Comparison of ENCODE assay signal across 30 cellular contexts in genomic region chr3:171388537-171388936, GRCh38.
DNase-seq lines count a peak whose midpoint lies in the region; ATAC-seq, FAIRE-seq and TF ChIP-seq lines count a peak whose summit lies in the region.
"Had no signal": no experiment of that assay in that cellular context is flagged by ENCODE, and none has a peak within 500 bp of the region (broad histone marks: within the 10 kb centered on the region; RNA-seq: fewer than 3 reads in every experiment).

No MANE protein-coding gene starts in this region.

- no peaks in the 10 kb centered on the region for H3K27me3 Mint-ChIP-seq in activated naive CD4-positive, alpha-beta T cell treated with anti-CD3 and anti-CD28 coated beads, Interleukin-2, amount 10 ng/mL, durations not matched to agents 7 days and 5 days
- H3K27me3 Mint-ChIP-seq: activated CD4-positive, alpha-beta memory T cell treated with anti-CD3 and anti-CD28 coated beads for 36 hours; CD8-positive, alpha-beta memory T cell had no signal

- H3K36me3 Mint-ChIP-seq in activated naive CD4-positive, alpha-beta T cell treated with anti-CD3 and anti-CD28 coated beads, Interleukin-2, amount 10 ng/mL, durations not matched to agents 7 days and 5 days: peaks cover 20% of the 10 kb centered on the region

- no peak overlapping the region for H2AFZ ChIP-seq in K562 (ENCODE audit: low read depth, low read length)
- H2AFZ ChIP-seq: hepatocyte had no signal

- intact Hi-C loops in K562 (cut with micrococcal nuclease) (no loop called here), upper lobe of right lung (cut with DNase I) (no loop called here)

- no peak for TF ChIP-seq POLR2A in K562 (conservative IDR thresholded peaks at IDR 0.05)

- peaks cover 18% of the 10 kb centered on the region for H3K9me3 Mint-ChIP-seq in activated naive CD4-positive, alpha-beta T cell treated with anti-CD3 and anti-CD28 coated beads, Interleukin-2, amount 10 ng/mL, durations not matched to agents 7 days and 5 days
- H3K9me3 Mint-ChIP-seq: nephron had no signal

- no peak for DNase-seq in activated naive CD4-positive, alpha-beta T cell treated with anti-CD3 and anti-CD28 coated beads, Interleukin-2, amount 10 ng/mL, durations not matched to agents 7 days and 5 days
- no peak for DNase-seq in activated naive CD4-positive, alpha-beta T cell treated with anti-CD3 and anti-CD28 coated beads, Interleukin-2, amount 50 U/mL, for 16 hours
- DNase-seq in KBM-7 (peak; percentile 18), K562 (ENCODE audit: extremely low read depth in 1 of 4, low spot score in 3 of 4) (no peak), upper lobe of right lung (no peak), NCI-H2029 treated with DMSO at 0.1 percent for 48 hours (lab: John Stamatoyannopoulos, UW) (no peak), iPS-NIHi11 (ENCODE audit: low spot score) (no peak)
- DNase-seq: activated CD4-positive, alpha-beta memory T cell treated with anti-CD3 and anti-CD28 coated beads for 36 hours; activated CD4-positive, alpha-beta T cell treated with anti-CD3 and anti-CD28 coated beads for 1 hour; activated CD8-positive, alpha-beta memory T cell treated with anti-CD3 and anti-CD28 coated beads, Interleukin-2, amount 50 U/mL, for 4 hours; activated naive CD4-positive, alpha-beta T cell treated with Interleukin-2 at 50 U/mL for 16 hours; AML-193; amniotic stem cell; CD8-positive, alpha-beta memory T cell; left cardiac atrium; NCI-H1694; NCI-H2171 treated with DMSO at 0.1 percent for 48 hours; NCI-H510A treated with DMSO at 0.1 percent for 48 hours; NK-92 treated with Interleukin-12 subunit alpha and Interleukin-12 subunit beta, amount 100 ng/mL, for 24 hours; Right ventricle myocardium superior; stimulated activated naive B cell treated with anti-CD40 and anti-IgM and Interleukin-4, amounts not matched to agents 10 μg/mL and 1 μg/mL and 100 μg/mL, for 72 hours; substantia nigra; T-helper 2 cell; upper lobe of left lung had no signal

- peaks cover 10% of the 10 kb centered on the region for H3K4me1 Mint-ChIP-seq in activated naive CD4-positive, alpha-beta T cell treated with anti-CD3 and anti-CD28 coated beads, Interleukin-2, amount 10 ng/mL, durations not matched to agents 7 days and 5 days

- BruUV-seq in K562 (replicated peaks; lab: Mats Ljungman, UMichigan): no TSS peak

- WGBS in K562 (ENCODE audit: insufficient coverage, low coverage, missing lambda C conversion rate): 7% methylated on average over 1 of the region's 1 CpG

- no peak overlapping the region for H3K27ac ChIP-seq in K562 (ENCODE audit: extremely low read depth, low read depth, low read length)
- no peak overlapping the region for H3K27ac ChIP-seq in upper lobe of right lung
- H3K27ac ChIP-seq: A549, epithelial cell of prostate, hepatocyte, upper lobe of left lung had no signal

- POLR2A ChIA-PET in K562 (lab: Yijun Ruan, JAX): interaction anchor here (0.6 to 1.5 kb wide), 3 partner anchors 10 to 24 kb away, joined by 3 to 4 read pairs (median 3); no protein-coding TSS in a partner anchor

- H3K4me3 ChIP-seq in K562 (no peak overlapping the region), upper lobe of right lung (no peak overlapping the region)
- H3K4me3 ChIP-seq: A549, hepatocyte, upper lobe of left lung had no signal

- TF ChIP-seq CTCF in K562 (IDR thresholded peaks at IDR 0.05 in 2 of 3, conservative IDR thresholded peaks at IDR 0.05 in 1 of 3; ENCODE audit: insufficient read depth in 2 of 3, low read depth in 1 of 3, low read length in 3 of 3) (no peak), upper lobe of right lung (IDR thresholded peaks at IDR 0.05) (no peak)

- H3K27me3 ChIP-seq in K562 (ENCODE audit: control insufficient read depth in 2 of 2, insufficient read depth in 2 of 2, low read length in 2 of 2): no peaks in the 10 kb centered on the region
- H3K27me3 ChIP-seq in upper lobe of right lung: no peaks in the 10 kb centered on the region
- H3K27me3 ChIP-seq: hepatocyte, upper lobe of left lung had no signal

- no peak for TF ChIP-seq EP300 in K562 (IDR thresholded peaks at IDR 0.05; ENCODE audit: low read length)

- no peak overlapping the region for H3K9ac ChIP-seq in K562 (ENCODE audit: insufficient read depth in 1 of 2, low read depth in 2 of 2, low read length in 2 of 2)

- ATAC-seq in K562 (no peak; the same call in 2 of the 3 replicates), upper lobe of right lung (peak; percentile 34), GM21529 (IDR thresholded peaks at IDR 0.05; ENCODE audit: unreplicated experiment) (no peak)
- ATAC-seq: A549; left cardiac atrium; stimulated activated naive B cell treated with anti-CD40 and anti-IgM and Interleukin-4, amounts not matched to agents 10 μg/mL and 1 μg/mL and 100 μg/mL, for 72 hours had no signal

- CTCF ChIA-PET in activated naive CD4-positive, alpha-beta T cell treated with anti-CD3 and anti-CD28 coated beads, Interleukin-2, amount 10 ng/mL, durations not matched to agents 7 days and 5 days (lab: Charles Lee): no interaction called here
- CTCF ChIA-PET in K562 (lab: Yijun Ruan, JAX; ENCODE audit: low intra/inter-chr PET ratio): no interaction called here

- H3K4me2 ChIP-seq in K562 (ENCODE audit: insufficient read depth, low read length): no peak overlapping the region
- H3K4me2 ChIP-seq: A549, hepatocyte had no signal

- FAIRE-seq in K562 (lab: Jason Lieb, UNC): peak; percentile 49
- FAIRE-seq: A549, GM12892 had no signal

- peaks cover 3% of the 10 kb centered on the region; the same call in 1 of the 2 replicates for H4K20me1 ChIP-seq in K562 (replicated peaks; ENCODE audit: control insufficient read depth, insufficient read depth, low read length)

- no peaks in the 10 kb centered on the region; a peak in 2 of 5 replicates for H3K4me1 ChIP-seq in K562 (replicated peaks in 1 of 2; ENCODE audit: control insufficient read depth in 2 of 2, insufficient read depth in 2 of 2, low read length in 2 of 2)
- H3K4me1 ChIP-seq in upper lobe of right lung: peaks cover 4% of the 10 kb centered on the region
- H3K4me1 ChIP-seq: A549 had no signal

- no peak for TF ChIP-seq RAD21 in K562 (CRISPR knock-in tag; conservative IDR thresholded peaks at IDR 0.05 in 1 of 2, IDR thresholded peaks at IDR 0.05 in 1 of 2)

- in situ Hi-C loops in KBM-7 (cut with MboI; ENCODE audit: low pct_unique_long_range_greater_than_20kb, low sequenced_read_pairs): no loop called here
- in situ Hi-C loops in K562 (cut with MboI): no loop called here

- H3K9me1 ChIP-seq in K562 (ENCODE audit: control insufficient read depth, insufficient read depth, low read length): no peaks in the 10 kb centered on the region

- H3K36me3 ChIP-seq in K562 (ENCODE audit: control insufficient read depth, insufficient read depth, low read length) (no peaks in the 10 kb centered on the region; the same call in 2 of the 3 replicates), upper lobe of right lung (no peaks in the 10 kb centered on the region)
- H3K36me3 ChIP-seq: upper lobe of left lung had no signal

- no peak overlapping the region for H3K4me3 Mint-ChIP-seq in activated naive CD4-positive, alpha-beta T cell treated with anti-CD3 and anti-CD28 coated beads, Interleukin-2, amount 10 ng/mL, durations not matched to agents 7 days and 5 days
- H3K4me3 Mint-ChIP-seq: activated CD4-positive, alpha-beta memory T cell treated with anti-CD3 and anti-CD28 coated beads for 36 hours; nephron; stimulated activated naive B cell treated with anti-CD40 and anti-IgM and Interleukin-4, amounts not matched to agents 10 μg/mL and 1 μg/mL and 100 μg/mL, for 72 hours had no signal

- H3K27ac Mint-ChIP-seq in activated naive CD4-positive, alpha-beta T cell treated with anti-CD3 and anti-CD28 coated beads, Interleukin-2, amount 10 ng/mL, durations not matched to agents 7 days and 5 days: peak overlapping the region; percentile 40
- H3K27ac Mint-ChIP-seq: activated CD4-positive, alpha-beta memory T cell treated with anti-CD3 and anti-CD28 coated beads for 36 hours; stimulated activated naive B cell treated with anti-CD40 and anti-IgM and Interleukin-4, amounts not matched to agents 10 μg/mL and 1 μg/mL and 100 μg/mL, for 72 hours had no signal

- H3K79me2 ChIP-seq in K562 (ENCODE audit: control insufficient read depth, insufficient read depth, low read length): peaks cover 35% of the 10 kb centered on the region

- H3K9me3 ChIP-seq in K562 (replicated peaks; ENCODE audit: control insufficient read depth, insufficient read depth, low read depth, low read length) (0 out of 2 replicates have a peak, but pooled peaks cover 1% of the 10 kb centered on the region), upper lobe of right lung (no peaks in the 10 kb centered on the region)
- H3K9me3 ChIP-seq: A549, upper lobe of left lung had no signal

TF ChIP-seq in K562, 482 proteins besides CTCF, POLR2A, EP300 and RAD21 (continues in another document):
- TF ChIP-seq PURB (CRISPR knock-in tag; IDR thresholded peaks at IDR 0.05; ENCODE audit: low read depth): no peak
- no peak for TF ChIP-seq E2F3 (CRISPR knock-in tag; IDR thresholded peaks at IDR 0.05)
- TF ChIP-seq CTBP1 (IDR thresholded peaks at IDR 0.05; ENCODE audit: borderline replicate concordance): peak; percentile 56; the same call in 1 of the 2 replicates
- no peak for TF ChIP-seq TEAD1 (CRISPR knock-in tag; IDR thresholded peaks at IDR 0.05)
- peak in 1 of 2 experiments; percentile 47; a peak in 1 of 4 replicates for TF ChIP-seq RCOR1 (IDR thresholded peaks at IDR 0.05; ENCODE audit: borderline replicate concordance in 1 of 2, low read depth in 2 of 2, low read length in 2 of 2)
- TF ChIP-seq HDAC3 (IDR thresholded peaks at IDR 0.05; ENCODE audit: borderline replicate concordance, partially characterized antibody): no peak
- no peak for TF ChIP-seq ATF6 (CRISPR knock-in tag; IDR thresholded peaks at IDR 0.05)
- TF ChIP-seq EWSR1 (IDR thresholded peaks at IDR 0.05; ENCODE audit: borderline replicate concordance, low read depth, partially characterized antibody): no peak
